1 cellular context compared by ENCODE assay signal in genomic region chr20:33612001-33612400, GRCh38.
TF ChIP-seq lines count a peak whose summit lies in the region.

No MANE protein-coding gene starts in this region.

TF ChIP-seq in HepG2, 621 proteins besides CTCF, POLR2A, EP300 and RAD21:
- TF ChIP-seq MAFK (conservative IDR thresholded peaks at IDR 0.05 in 1 of 2, IDR thresholded peaks at IDR 0.05 in 1 of 2; ENCODE audit: low read length in 2 of 2), result peak in 1 of 2 experiments; percentile 51; a peak in 2 of 4 replicates
- no peak for TF ChIP-seq ZNF512 (CRISPR knock-in tag; IDR thresholded peaks at IDR 0.05)
- TF ChIP-seq MAFF (IDR thresholded peaks at IDR 0.05; ENCODE audit: low read depth, low read length), result 0 out of 2 replicates have a peak, but pooled peaks have one; percentile 16
